ENCODE assay signal across 32 cellular contexts in genomic region chr1:1938613-1939295, GRCh38. TPM values are rescaled to one million over a fixed set of nuclear protein-coding genes. Genes with fewer than 3 reads are reported as not detected.
"Had no signal": no experiment of that assay in that cellular context is flagged by ENCODE, and none has a peak within 500 bp of the region (broad histone marks: within the 10 kb centered on the region; RNA-seq: fewer than 3 reads in every experiment).

No MANE protein-coding gene starts in this region.

- H3K4me1 ChIP-seq: colonic mucosa had no signal

- DNase-seq: activated B cell treated with CpG ODN at 0.5 μM for 24 hours; activated CD4-positive, alpha-beta T cell treated with anti-CD3 and anti-CD28 coated beads for 36 hours; activated CD8-positive, alpha-beta memory T cell treated with anti-CD3 and anti-CD28 coated beads, Interleukin-2, amount 10 ng/mL, durations not matched to agents 7 days and 5 days; activated CD8-positive, alpha-beta T cell treated with anti-CD3 and anti-CD28 coated beads, Interleukin-2, amount 10 ng/mL, durations not matched to agents 7 days and 5 days; activated naive CD4-positive, alpha-beta T cell; activated T-cell treated with anti-CD3 and anti-CD28 coated beads, Interleukin-2, amount 50 U/mL, for 72 hours; colonic mucosa; effector CD8-positive, alpha-beta T cell; esophagus squamous epithelium; foreskin melanocyte; hypothalamus; immature natural killer cell; sigmoid colon; small intestine; stimulated activated CD4-positive, alpha-beta T cell treated with anti-CD3 and anti-CD28 coated beads, Interleukin-1b, Interleukin-23, amount 100 ng/mL, for 48 hours; stimulated activated CD4-positive, alpha-beta T cell treated with anti-CD3 and anti-CD28 coated beads, Interleukin-4, amount 100 ng/mL, for 4 hours; stimulated activated CD8-positive, alpha-beta memory T cell treated with anti-CD3 and anti-CD28 coated beads, Interleukin-4, amount 100 ng/mL, for 48 hours; stimulated activated naive CD8-positive, alpha-beta T cell treated with anti-CD3 and anti-CD28 coated beads, Interleukin-15, amount 100 ng/mL, for 72 hours; substantia nigra; T-helper 1 cell had no signal

- H3K27ac ChIP-seq: colonic mucosa, epithelial cell of prostate, esophagus squamous epithelium, neutrophil, sigmoid colon had no signal

- H3K9me3 ChIP-seq: colonic mucosa, esophagus squamous epithelium, neutrophil, sigmoid colon had no signal

- H3K4me3 Mint-ChIP-seq: activated B cell treated with CpG ODN at 0.5 μM for 24 hours; activated CD4-positive, alpha-beta T cell treated with anti-CD3 and anti-CD28 coated beads for 36 hours; activated CD8-positive, alpha-beta memory T cell treated with anti-CD3 and anti-CD28 coated beads, Interleukin-2, amount 10 ng/mL, durations not matched to agents 7 days and 5 days; activated CD8-positive, alpha-beta T cell treated with anti-CD3 and anti-CD28 coated beads, Interleukin-2, amount 10 ng/mL, durations not matched to agents 7 days and 5 days; activated T-cell treated with anti-CD3 and anti-CD28 coated beads, Interleukin-2, amount 50 U/mL, for 72 hours; immature natural killer cell; nephron; stimulated activated memory B cell treated with anti-CD40 and anti-IgM and Interleukin-4, amounts not matched to agents 10 μg/mL and 1 μg/mL and 100 μg/mL, for 72 hours; stimulated activated naive CD8-positive, alpha-beta T cell treated with anti-CD3 and anti-CD28 coated beads, Interleukin-15, amount 100 ng/mL, for 72 hours; T-helper 2 cell treated with Interferon-gamma antibody and Interleukin-4, amounts not matched to agents 5 μg/mL and 100 μg/mL, for 36 hours; type B pancreatic cell had no signal

- H3K27me3 ChIP-seq: colonic mucosa had no signal

- H3K4me1 Mint-ChIP-seq: activated CD8-positive, alpha-beta memory T cell treated with anti-CD3 and anti-CD28 coated beads, Interleukin-2, amount 10 ng/mL, durations not matched to agents 7 days and 5 days had no signal

- ATAC-seq: activated CD4-positive, alpha-beta T cell treated with anti-CD3 and anti-CD28 coated beads for 36 hours; activated CD8-positive, alpha-beta memory T cell treated with anti-CD3 and anti-CD28 coated beads, Interleukin-2, amount 10 ng/mL, durations not matched to agents 7 days and 5 days; activated CD8-positive, alpha-beta T cell treated with anti-CD3 and anti-CD28 coated beads, Interleukin-2, amount 10 ng/mL, durations not matched to agents 7 days and 5 days; activated naive CD4-positive, alpha-beta T cell treated with anti-CD3 and anti-CD28 coated beads, Interleukin-2, amount 50 U/mL, for 72 hours; activated T-cell treated with anti-CD3 and anti-CD28 coated beads, Interleukin-2, amount 50 U/mL, for 72 hours; left lobe of liver; stimulated activated memory B cell treated with anti-CD40 and anti-IgM and Interleukin-4, amounts not matched to agents 10 μg/mL and 1 μg/mL and 100 μg/mL, for 72 hours; stimulated activated naive CD8-positive, alpha-beta T cell treated with anti-CD3 and anti-CD28 coated beads, Interleukin-15, amount 100 ng/mL, for 72 hours had no signal

- H3K4me3 ChIP-seq: colonic mucosa, esophagus squamous epithelium, lung, sigmoid colon had no signal

- H3K27me3 Mint-ChIP-seq: activated B cell treated with CpG ODN at 0.5 μM for 24 hours; activated CD8-positive, alpha-beta memory T cell treated with anti-CD3 and anti-CD28 coated beads, Interleukin-2, amount 10 ng/mL, durations not matched to agents 7 days and 5 days; stimulated activated naive CD8-positive, alpha-beta T cell treated with anti-CD3 and anti-CD28 coated beads, Interleukin-15, amount 100 ng/mL, for 72 hours; type B pancreatic cell had no signal

- H3K36me3 Mint-ChIP-seq: immature natural killer cell; stimulated activated memory B cell treated with anti-CD40 and anti-IgM and Interleukin-4, amounts not matched to agents 10 μg/mL and 1 μg/mL and 100 μg/mL, for 72 hours; type B pancreatic cell had no signal

- H3K36me3 ChIP-seq: colonic mucosa, esophagus squamous epithelium, neutrophil, sigmoid colon had no signal

- H3K27ac Mint-ChIP-seq: activated B cell treated with CpG ODN at 0.5 μM for 24 hours; activated CD4-positive, alpha-beta T cell treated with anti-CD3 and anti-CD28 coated beads for 36 hours; activated CD8-positive, alpha-beta memory T cell treated with anti-CD3 and anti-CD28 coated beads, Interleukin-2, amount 10 ng/mL, durations not matched to agents 7 days and 5 days; activated CD8-positive, alpha-beta T cell treated with anti-CD3 and anti-CD28 coated beads, Interleukin-2, amount 10 ng/mL, durations not matched to agents 7 days and 5 days; activated naive CD4-positive, alpha-beta T cell treated with anti-CD3 and anti-CD28 coated beads, Interleukin-2, amount 50 U/mL, for 72 hours; activated T-cell treated with anti-CD3 and anti-CD28 coated beads, Interleukin-2, amount 50 U/mL, for 72 hours; immature natural killer cell; nephron; progenitor cell of endocrine pancreas; stimulated activated memory B cell treated with anti-CD40 and anti-IgM and Interleukin-4, amounts not matched to agents 10 μg/mL and 1 μg/mL and 100 μg/mL, for 72 hours; stimulated activated naive CD8-positive, alpha-beta T cell treated with anti-CD3 and anti-CD28 coated beads, Interleukin-15, amount 100 ng/mL, for 72 hours; T-helper 2 cell treated with Interferon-gamma antibody and Interleukin-4, amounts not matched to agents 5 μg/mL and 100 μg/mL, for 36 hours; type B pancreatic cell had no signal

- H3K9me3 Mint-ChIP-seq: activated B cell treated with CpG ODN at 0.5 μM for 24 hours, immature natural killer cell, nephron, type B pancreatic cell had no signal

- FAIRE-seq: endometrium, small intestine had no signal

RNA-seq across cellular contexts. Expression of gene TMEM52, which starts 19.7 kb away (rescaled TPM):
- total RNA-seq: activated CD8-positive, alpha-beta memory T cell treated with anti-CD3 and anti-CD28 coated beads, Interleukin-2, amount 10 ng/mL, durations not matched to agents 7 days and 5 days; osteocyte had no signal

RNA-seq across cellular contexts. Expression of gene CALML6, which starts 23.7 kb away (rescaled TPM):
- polyA plus RNA-seq: immature natural killer cell had no signal
